Comparison of ENCODE assay signal across 1 cellular context in genomic region chr1:43367026-43367903, GRCh38.
TF ChIP-seq lines count a peak whose summit lies in the region.

No MANE protein-coding gene starts in this region.

TF ChIP-seq in HepG2, 621 proteins besides CTCF, POLR2A, EP300 and RAD21 (continues in another document):
- TF ChIP-seq FOXO4 (CRISPR knock-in tag; conservative IDR thresholded peaks at IDR 0.05) (0 out of 2 replicates have a peak, but pooled peaks have one; percentile 63), ZNF670 (CRISPR knock-in tag; IDR thresholded peaks at IDR 0.05; ENCODE audit: borderline replicate concordance) (0 out of 2 replicates have a peak, but pooled peaks have one; percentile 17), ZSCAN21 (CRISPR knock-in tag; IDR thresholded peaks at IDR 0.05; ENCODE audit: borderline replicate concordance) (0 out of 2 replicates have a peak, but pooled peaks have one; percentile 55), HNRNPK (IDR thresholded peaks at IDR 0.05; ENCODE audit: low read depth, low read length, poor library complexity, severe bottlenecking) (peak; percentile 92), NR2F6 (IDR thresholded peaks at IDR 0.05) (no peak), NR2F6 (CRISPR knock-in tag; IDR thresholded peaks at IDR 0.05) (no peak), CENPT (CRISPR knock-in tag; IDR thresholded peaks at IDR 0.05; ENCODE audit: low read depth) (0 out of 2 replicates have a peak, but pooled peaks have one; percentile 55), CSRNP1 (CRISPR knock-in tag; IDR thresholded peaks at IDR 0.05) (no peak), JUN (CRISPR knock-in tag; IDR thresholded peaks at IDR 0.05) (0 out of 2 replicates have a peak, but pooled peaks have one; percentile 4), HNRNPL (IDR thresholded peaks at IDR 0.05; ENCODE audit: low read depth, low read length) (0 out of 2 replicates have a peak, but pooled peaks have one; percentile 32), HMGXB4 (CRISPR knock-in tag; IDR thresholded peaks at IDR 0.05; ENCODE audit: borderline replicate concordance in 1 of 2, low read depth in 1 of 2) (peak in 1 of 2 experiments; percentile 13; a peak in 1 of 4 replicates), LCORL (IDR thresholded peaks at IDR 0.05) (no peak), LCORL (CRISPR knock-in tag; IDR thresholded peaks at IDR 0.05) (peak; percentile 62; the same call in 1 of the 2 replicates), PLSCR1 (CRISPR knock-in tag; IDR thresholded peaks at IDR 0.05; ENCODE audit: borderline replicate concordance) (no peak), NFAT5 (CRISPR knock-in tag; IDR thresholded peaks at IDR 0.05) (0 out of 2 replicates have a peak, but pooled peaks have one; percentile 38), ZNF879 (CRISPR knock-in tag; IDR thresholded peaks at IDR 0.05) (peak; percentile 16; the same call in 1 of the 2 replicates), HOXD1 (CRISPR knock-in tag; IDR thresholded peaks at IDR 0.05) (0 out of 2 replicates have a peak, but pooled peaks have one; percentile 34), NAIF1 (CRISPR knock-in tag; IDR thresholded peaks at IDR 0.05; ENCODE audit: borderline replicate concordance) (no peak), ZNF724P (CRISPR knock-in tag; IDR thresholded peaks at IDR 0.05; ENCODE audit: borderline replicate concordance) (0 out of 2 replicates have a peak, but pooled peaks have one; percentile 1), ZMAT3 (CRISPR knock-in tag; conservative IDR thresholded peaks at IDR 0.05) (peak; percentile 36), RCOR2 (CRISPR knock-in tag; IDR thresholded peaks at IDR 0.05) (no peak), IRF9 (CRISPR knock-in tag; IDR thresholded peaks at IDR 0.05; ENCODE audit: borderline replicate concordance) (0 out of 2 replicates have a peak, but pooled peaks have one; percentile 3), KLF15 (CRISPR knock-in tag; IDR thresholded peaks at IDR 0.05; ENCODE audit: borderline replicate concordance) (0 out of 2 replicates have a peak, but pooled peaks have one; percentile 15), ZNF350 (CRISPR knock-in tag; IDR thresholded peaks at IDR 0.05; ENCODE audit: borderline replicate concordance, low read depth) (no peak; the same call in 1 of the 2 replicates), HNRNPLL (IDR thresholded peaks at IDR 0.05; ENCODE audit: low read depth, low read length, poor library complexity, severe bottlenecking) (peak; percentile 29), CBFB (CRISPR knock-in tag; IDR thresholded peaks at IDR 0.05) (no peak), ZNF263 (CRISPR knock-in tag; IDR thresholded peaks at IDR 0.05) (peak; percentile 22; the same call in 1 of the 2 replicates), E2F2 (CRISPR knock-in tag; IDR thresholded peaks at IDR 0.05; ENCODE audit: borderline replicate concordance) (peak; percentile 52; the same call in 1 of the 2 replicates), GATA4 (IDR thresholded peaks at IDR 0.05; ENCODE audit: borderline replicate concordance, low read depth) (no peak), ZNF296 (CRISPR knock-in tag; conservative IDR thresholded peaks at IDR 0.05) (0 out of 2 replicates have a peak, but pooled peaks have one; percentile 25), RBFOX2 (IDR thresholded peaks at IDR 0.05; ENCODE audit: low read depth, low read length) (peak; percentile 56; the same call in 1 of the 2 replicates), ZNF740 (CRISPR knock-in tag; IDR thresholded peaks at IDR 0.05) (peak; percentile 58; the same call in 1 of the 2 replicates), ZNF687 (CRISPR knock-in tag; IDR thresholded peaks at IDR 0.05) (peak; percentile 48; the same call in 1 of the 2 replicates), MAF1 (CRISPR knock-in tag; IDR thresholded peaks at IDR 0.05; ENCODE audit: borderline replicate concordance) (0 out of 2 replicates have a peak, but pooled peaks have one; percentile 44), POGK (CRISPR knock-in tag; conservative IDR thresholded peaks at IDR 0.05) (0 out of 2 replicates have a peak, but pooled peaks have one; percentile 14)
